Comparison of ENCODE assay signal across 8 cellular contexts in genomic region chr15:91022075-91022831, GRCh38. TPM values are rescaled to one million over a fixed set of nuclear protein-coding genes. Genes with fewer than 3 reads are reported as not detected.
DNase-seq lines count a peak whose midpoint lies in the region; ATAC-seq and TF ChIP-seq lines count a peak whose summit lies in the region.

Gene VPS33B, minus strand, starts transcription at chr15:91022594. Its CDS starts 345 bp downstream, at chr15:91022249.

- peaks cover 9% of the 10 kb centered on the region for H3K36me3 Mint-ChIP-seq in CD4-positive, CD25-positive, alpha-beta regulatory T cell
- H3K36me3 Mint-ChIP-seq in endodermal cell (ENCODE audit: low read depth) = peaks cover 15% of the 10 kb centered on the region

- H3K27ac ChIP-seq in CD4-positive, CD25-positive, alpha-beta regulatory T cell (ENCODE audit: insufficient read depth, low read length, poor library complexity, severe bottlenecking) = peak within 1 kb of the TSS; percentile 73
- peak within 1 kb of the TSS; percentile 24 for H3K27ac ChIP-seq in endodermal cell (ENCODE audit: low read depth, low read length)

- peak within 1 kb of the TSS; percentile 70 for H3K9ac ChIP-seq in endodermal cell (ENCODE audit: extremely low read depth, low read length, poor library complexity, severe bottlenecking)

- 0% methylated on average over 39 to 48 of the region's 48 CpGs for WGBS in endodermal cell (ENCODE audit: insufficient coverage in 1 of 2, insufficient read length in 1 of 2), 2 experiments

- peak within 1 kb of the TSS; percentile 96 for H3K4me3 ChIP-seq in CD4-positive, CD25-positive, alpha-beta regulatory T cell (ENCODE audit: low read depth, low read length)
- H3K4me3 ChIP-seq in endodermal cell (ENCODE audit: low read length) = peak within 1 kb of the TSS; percentile 96

- peak; percentile 66 to 80 for ATAC-seq in CD4-positive, CD25-positive, alpha-beta regulatory T cell (ENCODE audit: low read depth in 2 of 2)
- peak; percentile 74 for ATAC-seq in GM19468 (IDR thresholded peaks at IDR 0.05; ENCODE audit: extremely low read depth, unreplicated experiment)

- no peaks in the 10 kb centered on the region for H3K27me3 Mint-ChIP-seq in CD4-positive, CD25-positive, alpha-beta regulatory T cell
- H3K27me3 Mint-ChIP-seq in endodermal cell (ENCODE audit: insufficient read depth) = no peaks in the 10 kb centered on the region

- peaks cover 19% of the 10 kb centered on the region for H3K4me1 ChIP-seq in CD4-positive, CD25-positive, alpha-beta regulatory T cell (ENCODE audit: control insufficient read depth, insufficient read depth, low read length, poor library complexity, severe bottlenecking)
- no peaks in the 10 kb centered on the region for H3K4me1 ChIP-seq in endodermal cell (ENCODE audit: control insufficient read depth, insufficient read depth, low read length)

- peak within 1 kb of the TSS; percentile 92 to 94 (median 94) for H3K4me3 Mint-ChIP-seq in CD4-positive, CD25-positive, alpha-beta regulatory T cell
- H3K4me3 Mint-ChIP-seq in endodermal cell = peak within 1 kb of the TSS; percentile 96

- H3K4me1 Mint-ChIP-seq in CD4-positive, CD25-positive, alpha-beta regulatory T cell = peaks cover 26 to 49% (median 36%) of the 10 kb centered on the region in 4 donors
- peaks cover 20% of the 10 kb centered on the region for H3K4me1 Mint-ChIP-seq in endodermal cell

- peaks cover 5% of the 10 kb centered on the region for H3K36me3 ChIP-seq in CD4-positive, CD25-positive, alpha-beta regulatory T cell (ENCODE audit: control insufficient read depth, insufficient read depth, low read length)
- H3K36me3 ChIP-seq in endodermal cell (ENCODE audit: control insufficient read depth, insufficient read depth, low read length) = no peaks in the 10 kb centered on the region

- DNase-seq in CD4-positive, CD25-positive, alpha-beta regulatory T cell = peak; percentile 74 to 86 (median 76)
- DNase-seq in HT1080 (ENCODE audit: low read depth) (peak; percentile 84), NOMO-1 treated with dmso at 0.1 percent for 144 hours (lab: John Stamatoyannopoulos, UW; ENCODE audit: unreplicated experiment) (peak; percentile 76), endodermal cell (peak; percentile 96), mesenteric fat pad (ENCODE audit: low spot score) (peak; percentile 89)
- peak; percentile 25 to 54 (median 47) for DNase-seq in activated CD8-positive, alpha-beta memory T cell treated with anti-CD3 and anti-CD28 coated beads for 48 hours (ENCODE audit: low read depth in 2 of 3, low spot score in 2 of 3)
- peak; percentile 46 for DNase-seq in stimulated activated CD8-positive, alpha-beta memory T cell treated with anti-CD3 and anti-CD28 coated beads, Interleukin-15, amount 100 ng/mL, for 1 hour (ENCODE audit: low read depth)

- H3K9me3 Mint-ChIP-seq in CD4-positive, CD25-positive, alpha-beta regulatory T cell = no peaks in the 10 kb centered on the region
- no peaks in the 10 kb centered on the region for H3K9me3 Mint-ChIP-seq in endodermal cell

- no peaks in the 10 kb centered on the region for H3K27me3 ChIP-seq in CD4-positive, CD25-positive, alpha-beta regulatory T cell (ENCODE audit: control insufficient read depth, insufficient read depth, low read length)
- H3K27me3 ChIP-seq in endodermal cell (ENCODE audit: control insufficient read depth, insufficient read depth, low read length, poor library complexity, severe bottlenecking) = no peaks in the 10 kb centered on the region

- peak within 1 kb of the TSS; percentile 95 to 99 (median 97) for H3K27ac Mint-ChIP-seq in CD4-positive, CD25-positive, alpha-beta regulatory T cell
- H3K27ac Mint-ChIP-seq in endodermal cell = peak within 1 kb of the TSS; percentile 95

- H3K9me3 ChIP-seq in CD4-positive, CD25-positive, alpha-beta regulatory T cell (ENCODE audit: control insufficient read depth in 2 of 2, low read length in 2 of 2) = no peaks in the 10 kb centered on the region
- H3K9me3 ChIP-seq in endodermal cell (ENCODE audit: control insufficient read depth, low read length) = no peaks in the 10 kb centered on the region

- TF ChIP-seq CTCF in endodermal cell (conservative IDR thresholded peaks at IDR 0.05) = no peak

RNA-seq across cellular contexts. Expression of gene VPS33B, which starts in this region (rescaled TPM):
- 22.2 TPM for total RNA-seq in CD4-positive, CD25-positive, alpha-beta regulatory T cell
- 10 to 100 TPM in 1 of 4 donors, 1 to 10 TPM in 3; 5.5 to 13.1 (median 8.5) TPM for polyA plus RNA-seq in CD4-positive, CD25-positive, alpha-beta regulatory T cell
- total RNA-seq in HT1080 (2014; rRNA removed; shearing (Covaris generic)) = 11.6 and 12.7 TPM in 2 replicates
- polyA plus RNA-seq in HT1080 (2015; cell fraction: cytosol; rRNA removed) = 8.9 and 9.5 TPM in 2 replicates
- 19.7 and 26.5 TPM in 2 replicates for polyA plus RNA-seq in HT1080 (2015; cell fraction: nucleus; rRNA removed)
- total RNA-seq in endodermal cell (10 to 100 TPM; 22.4 to 25.0 TPM), mesenteric fat pad (13.4 TPM)
- 22.3 TPM for polyA plus RNA-seq in endodermal cell (2013, experiment 1 of 2)
- 16.8 TPM for polyA plus RNA-seq in endodermal cell (2013, experiment 2 of 2)

Comparison
In these comparisons a context has a peak if more than half of its experiments do, and no peak if none do; other contexts are left out.
1. Peak in every context shown above with its lines: DNase-seq, ATAC-seq, H3K4me3 ChIP-seq and H3K27ac ChIP-seq.
2. DNase-seq: peak in every context shown above with its lines; median percentile 96 in endodermal cell; 89 in mesenteric fat pad; 84 in HT1080; 76 in CD4-positive, CD25-positive, alpha-beta regulatory T cell; 76 in NOMO-1 treated with dmso at 0.1 percent for 144 hours; 47 in activated CD8-positive, alpha-beta memory T cell treated with anti-CD3 and anti-CD28 coated beads for 48 hours; 46 in stimulated activated CD8-positive, alpha-beta memory T cell treated with anti-CD3 and anti-CD28 coated beads, Interleukin-15, amount 100 ng/mL, for 1 hour.